ENCODE assay signal across 1 cellular context in genomic region chr1:156689035-156689959, GRCh38.
TF ChIP-seq lines count a peak whose summit lies in the region.

No MANE protein-coding gene starts in this region.

TF ChIP-seq in HepG2, 621 proteins besides CTCF, POLR2A, EP300 and RAD21 (continued from another document and continues in another):
- TF ChIP-seq, protein P1, sequence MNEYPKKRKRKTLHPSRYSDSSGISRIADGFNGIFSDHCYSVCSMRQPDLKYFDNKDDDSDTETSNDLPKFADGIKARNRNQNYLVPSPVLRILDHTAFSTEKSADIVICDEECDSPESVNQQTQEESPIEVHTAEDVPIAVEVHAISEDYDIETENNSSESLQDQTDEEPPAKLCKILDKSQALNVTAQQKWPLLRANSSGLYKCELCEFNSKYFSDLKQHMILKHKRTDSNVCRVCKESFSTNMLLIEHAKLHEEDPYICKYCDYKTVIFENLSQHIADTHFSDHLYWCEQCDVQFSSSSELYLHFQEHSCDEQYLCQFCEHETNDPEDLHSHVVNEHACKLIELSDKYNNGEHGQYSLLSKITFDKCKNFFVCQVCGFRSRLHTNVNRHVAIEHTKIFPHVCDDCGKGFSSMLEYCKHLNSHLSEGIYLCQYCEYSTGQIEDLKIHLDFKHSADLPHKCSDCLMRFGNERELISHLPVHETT (CRISPR knock-in tag; conservative IDR thresholded peaks at IDR 0.05), result no peak
- TF ChIP-seq DNMT1 (CRISPR knock-in tag; IDR thresholded peaks at IDR 0.05), result no peak
- no peak for TF ChIP-seq ZNF740 (CRISPR knock-in tag; IDR thresholded peaks at IDR 0.05)
- TF ChIP-seq ZNF879 (CRISPR knock-in tag; IDR thresholded peaks at IDR 0.05), result no peak
- TF ChIP-seq ZHX1 (CRISPR knock-in tag; IDR thresholded peaks at IDR 0.05; ENCODE audit: low read depth), result no peak
- TF ChIP-seq ZNF383 (CRISPR knock-in tag; IDR thresholded peaks at IDR 0.05; ENCODE audit: borderline replicate concordance), result no peak
- no peak for TF ChIP-seq ZBTB42 (CRISPR knock-in tag; IDR thresholded peaks at IDR 0.05)
- TF ChIP-seq ZNF704 (CRISPR knock-in tag; IDR thresholded peaks at IDR 0.05; ENCODE audit: borderline replicate concordance), result 0 out of 2 replicates have a peak, but pooled peaks have one; percentile 22
- TF ChIP-seq ZNF564 (CRISPR knock-in tag; IDR thresholded peaks at IDR 0.05), result no peak
- TF ChIP-seq KLF15 (CRISPR knock-in tag; IDR thresholded peaks at IDR 0.05; ENCODE audit: borderline replicate concordance), result no peak
- TF ChIP-seq, protein P2, sequence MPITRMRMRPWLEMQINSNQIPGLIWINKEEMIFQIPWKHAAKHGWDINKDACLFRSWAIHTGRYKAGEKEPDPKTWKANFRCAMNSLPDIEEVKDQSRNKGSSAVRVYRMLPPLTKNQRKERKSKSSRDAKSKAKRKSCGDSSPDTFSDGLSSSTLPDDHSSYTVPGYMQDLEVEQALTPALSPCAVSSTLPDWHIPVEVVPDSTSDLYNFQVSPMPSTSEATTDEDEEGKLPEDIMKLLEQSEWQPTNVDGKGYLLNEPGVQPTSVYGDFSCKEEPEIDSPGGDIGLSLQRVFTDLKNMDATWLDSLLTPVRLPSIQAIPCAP (CRISPR knock-in tag; IDR thresholded peaks at IDR 0.05; ENCODE audit: low read depth), result no peak
- no peak for TF ChIP-seq SRSF9 (IDR thresholded peaks at IDR 0.05; ENCODE audit: borderline replicate concordance, insufficient read depth, low read depth, low read length, poor library complexity, severe bottlenecking)
- TF ChIP-seq, protein P3, sequence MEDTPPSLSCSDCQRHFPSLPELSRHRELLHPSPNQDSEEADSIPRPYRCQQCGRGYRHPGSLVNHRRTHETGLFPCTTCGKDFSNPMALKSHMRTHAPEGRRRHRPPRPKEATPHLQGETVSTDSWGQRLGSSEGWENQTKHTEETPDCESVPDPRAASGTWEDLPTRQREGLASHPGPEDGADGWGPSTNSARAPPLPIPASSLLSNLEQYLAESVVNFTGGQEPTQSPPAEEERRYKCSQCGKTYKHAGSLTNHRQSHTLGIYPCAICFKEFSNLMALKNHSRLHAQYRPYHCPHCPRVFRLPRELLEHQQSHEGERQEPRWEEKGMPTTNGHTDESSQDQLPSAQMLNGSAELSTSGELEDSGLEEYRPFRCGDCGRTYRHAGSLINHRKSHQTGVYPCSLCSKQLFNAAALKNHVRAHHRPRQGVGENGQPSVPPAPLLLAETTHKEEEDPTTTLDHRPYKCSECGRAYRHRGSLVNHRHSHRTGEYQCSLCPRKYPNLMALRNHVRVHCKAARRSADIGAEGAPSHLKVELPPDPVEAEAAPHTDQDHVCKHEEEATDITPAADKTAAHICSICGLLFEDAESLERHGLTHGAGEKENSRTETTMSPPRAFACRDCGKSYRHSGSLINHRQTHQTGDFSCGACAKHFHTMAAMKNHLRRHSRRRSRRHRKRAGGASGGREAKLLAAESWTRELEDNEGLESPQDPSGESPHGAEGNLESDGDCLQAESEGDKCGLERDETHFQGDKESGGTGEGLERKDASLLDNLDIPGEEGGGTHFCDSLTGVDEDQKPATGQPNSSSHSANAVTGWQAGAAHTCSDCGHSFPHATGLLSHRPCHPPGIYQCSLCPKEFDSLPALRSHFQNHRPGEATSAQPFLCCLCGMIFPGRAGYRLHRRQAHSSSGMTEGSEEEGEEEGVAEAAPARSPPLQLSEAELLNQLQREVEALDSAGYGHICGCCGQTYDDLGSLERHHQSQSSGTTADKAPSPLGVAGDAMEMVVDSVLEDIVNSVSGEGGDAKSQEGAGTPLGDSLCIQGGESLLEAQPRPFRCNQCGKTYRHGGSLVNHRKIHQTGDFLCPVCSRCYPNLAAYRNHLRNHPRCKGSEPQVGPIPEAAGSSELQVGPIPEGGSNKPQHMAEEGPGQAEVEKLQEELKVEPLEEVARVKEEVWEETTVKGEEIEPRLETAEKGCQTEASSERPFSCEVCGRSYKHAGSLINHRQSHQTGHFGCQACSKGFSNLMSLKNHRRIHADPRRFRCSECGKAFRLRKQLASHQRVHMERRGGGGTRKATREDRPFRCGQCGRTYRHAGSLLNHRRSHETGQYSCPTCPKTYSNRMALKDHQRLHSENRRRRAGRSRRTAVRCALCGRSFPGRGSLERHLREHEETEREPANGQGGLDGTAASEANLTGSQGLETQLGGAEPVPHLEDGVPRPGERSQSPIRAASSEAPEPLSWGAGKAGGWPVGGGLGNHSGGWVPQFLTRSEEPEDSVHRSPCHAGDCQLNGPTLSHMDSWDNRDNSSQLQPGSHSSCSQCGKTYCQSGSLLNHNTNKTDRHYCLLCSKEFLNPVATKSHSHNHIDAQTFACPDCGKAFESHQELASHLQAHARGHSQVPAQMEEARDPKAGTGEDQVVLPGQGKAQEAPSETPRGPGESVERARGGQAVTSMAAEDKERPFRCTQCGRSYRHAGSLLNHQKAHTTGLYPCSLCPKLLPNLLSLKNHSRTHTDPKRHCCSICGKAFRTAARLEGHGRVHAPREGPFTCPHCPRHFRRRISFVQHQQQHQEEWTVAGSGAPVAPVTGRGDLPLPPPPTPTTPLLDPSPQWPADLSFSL (CRISPR knock-in tag; IDR thresholded peaks at IDR 0.05), result no peak
- no peak for TF ChIP-seq CHD4 (IDR thresholded peaks at IDR 0.05; ENCODE audit: borderline replicate concordance, low read length)
- no peak for TF ChIP-seq ZFP90 (CRISPR knock-in tag; IDR thresholded peaks at IDR 0.05; ENCODE audit: borderline replicate concordance)
- TF ChIP-seq MTERF4 (CRISPR knock-in tag; IDR thresholded peaks at IDR 0.05), result no peak
- no peak for TF ChIP-seq POLR2AphosphoS2 (IDR thresholded peaks at IDR 0.05; ENCODE audit: low read depth, low read length)
- TF ChIP-seq RXRB (CRISPR knock-in tag; IDR thresholded peaks at IDR 0.05; ENCODE audit: borderline replicate concordance), result no peak
- no peak for TF ChIP-seq MATR3 (CRISPR knock-in tag; IDR thresholded peaks at IDR 0.05)
- no peak for TF ChIP-seq SP1 (IDR thresholded peaks at IDR 0.05)
- no peak for TF ChIP-seq SP1 (CRISPR knock-in tag; IDR thresholded peaks at IDR 0.05)
- no peak for TF ChIP-seq FOXM1 (CRISPR knock-in tag; IDR thresholded peaks at IDR 0.05)
- 0 out of 2 replicates have a peak, but pooled peaks have one; percentile 24 for TF ChIP-seq ZBTB7B (CRISPR knock-in tag; IDR thresholded peaks at IDR 0.05)
- TF ChIP-seq THAP11 (CRISPR knock-in tag; IDR thresholded peaks at IDR 0.05), result 0 out of 2 replicates have a peak, but pooled peaks have one; percentile 30
- TF ChIP-seq ZNF780A (CRISPR knock-in tag; IDR thresholded peaks at IDR 0.05), result no peak
- TF ChIP-seq, protein P4, sequence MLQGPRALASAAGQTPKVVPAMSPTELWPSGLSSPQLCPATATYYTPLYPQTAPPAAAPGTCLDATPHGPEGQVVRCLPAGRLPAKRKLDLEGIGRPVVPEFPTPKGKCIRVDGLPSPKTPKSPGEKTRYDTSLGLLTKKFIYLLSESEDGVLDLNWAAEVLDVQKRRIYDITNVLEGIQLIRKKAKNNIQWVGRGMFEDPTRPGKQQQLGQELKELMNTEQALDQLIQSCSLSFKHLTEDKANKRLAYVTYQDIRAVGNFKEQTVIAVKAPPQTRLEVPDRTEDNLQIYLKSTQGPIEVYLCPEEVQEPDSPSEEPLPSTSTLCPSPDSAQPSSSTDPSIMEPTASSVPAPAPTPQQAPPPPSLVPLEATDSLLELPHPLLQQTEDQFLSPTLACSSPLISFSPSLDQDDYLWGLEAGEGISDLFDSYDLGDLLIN (CRISPR knock-in tag; IDR thresholded peaks at IDR 0.05; ENCODE audit: borderline replicate concordance), result no peak
- TF ChIP-seq, protein P5, sequence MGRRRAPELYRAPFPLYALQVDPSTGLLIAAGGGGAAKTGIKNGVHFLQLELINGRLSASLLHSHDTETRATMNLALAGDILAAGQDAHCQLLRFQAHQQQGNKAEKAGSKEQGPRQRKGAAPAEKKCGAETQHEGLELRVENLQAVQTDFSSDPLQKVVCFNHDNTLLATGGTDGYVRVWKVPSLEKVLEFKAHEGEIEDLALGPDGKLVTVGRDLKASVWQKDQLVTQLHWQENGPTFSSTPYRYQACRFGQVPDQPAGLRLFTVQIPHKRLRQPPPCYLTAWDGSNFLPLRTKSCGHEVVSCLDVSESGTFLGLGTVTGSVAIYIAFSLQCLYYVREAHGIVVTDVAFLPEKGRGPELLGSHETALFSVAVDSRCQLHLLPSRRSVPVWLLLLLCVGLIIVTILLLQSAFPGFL (CRISPR knock-in tag; IDR thresholded peaks at IDR 0.05), result no peak
- TF ChIP-seq NFE2L1 (CRISPR knock-in tag; IDR thresholded peaks at IDR 0.05; ENCODE audit: borderline replicate concordance), result no peak
- 0 out of 2 replicates have a peak, but pooled peaks have one; percentile 31 for TF ChIP-seq FOXO1 (CRISPR knock-in tag; IDR thresholded peaks at IDR 0.05)
- peak; percentile 36; the same call in 1 of the 2 replicates for TF ChIP-seq SAP130 (CRISPR knock-in tag; IDR thresholded peaks at IDR 0.05; ENCODE audit: low read depth)
- TF ChIP-seq HNRNPLL (IDR thresholded peaks at IDR 0.05; ENCODE audit: low read depth, low read length, poor library complexity, severe bottlenecking), result peak; percentile 21
- TF ChIP-seq ZNF775 (CRISPR knock-in tag; IDR thresholded peaks at IDR 0.05; ENCODE audit: borderline replicate concordance), result no peak
- TF ChIP-seq PLRG1 (conservative IDR thresholded peaks at IDR 0.05), result no peak
- no peak for TF ChIP-seq REXO4 (CRISPR knock-in tag; IDR thresholded peaks at IDR 0.05; ENCODE audit: borderline replicate concordance)
- no peak for TF ChIP-seq DR1 (CRISPR knock-in tag; IDR thresholded peaks at IDR 0.05)
- TF ChIP-seq ZNF354B (CRISPR knock-in tag; IDR thresholded peaks at IDR 0.05), result no peak
- no peak for TF ChIP-seq JUNB (CRISPR knock-in tag; IDR thresholded peaks at IDR 0.05; ENCODE audit: borderline replicate concordance)
- TF ChIP-seq NCOA5 (CRISPR knock-in tag; IDR thresholded peaks at IDR 0.05), result no peak
- 0 out of 2 replicates have a peak, but pooled peaks have one; percentile 17 for TF ChIP-seq ZNF143 (CRISPR knock-in tag; IDR thresholded peaks at IDR 0.05)
- TF ChIP-seq FOXJ3 (CRISPR knock-in tag; IDR thresholded peaks at IDR 0.05; ENCODE audit: borderline replicate concordance), result no peak
- TF ChIP-seq SNAPC4 (CRISPR knock-in tag; IDR thresholded peaks at IDR 0.05), result no peak
